10 cellular contexts compared by ENCODE assay signal in the genomic region with DNA sequence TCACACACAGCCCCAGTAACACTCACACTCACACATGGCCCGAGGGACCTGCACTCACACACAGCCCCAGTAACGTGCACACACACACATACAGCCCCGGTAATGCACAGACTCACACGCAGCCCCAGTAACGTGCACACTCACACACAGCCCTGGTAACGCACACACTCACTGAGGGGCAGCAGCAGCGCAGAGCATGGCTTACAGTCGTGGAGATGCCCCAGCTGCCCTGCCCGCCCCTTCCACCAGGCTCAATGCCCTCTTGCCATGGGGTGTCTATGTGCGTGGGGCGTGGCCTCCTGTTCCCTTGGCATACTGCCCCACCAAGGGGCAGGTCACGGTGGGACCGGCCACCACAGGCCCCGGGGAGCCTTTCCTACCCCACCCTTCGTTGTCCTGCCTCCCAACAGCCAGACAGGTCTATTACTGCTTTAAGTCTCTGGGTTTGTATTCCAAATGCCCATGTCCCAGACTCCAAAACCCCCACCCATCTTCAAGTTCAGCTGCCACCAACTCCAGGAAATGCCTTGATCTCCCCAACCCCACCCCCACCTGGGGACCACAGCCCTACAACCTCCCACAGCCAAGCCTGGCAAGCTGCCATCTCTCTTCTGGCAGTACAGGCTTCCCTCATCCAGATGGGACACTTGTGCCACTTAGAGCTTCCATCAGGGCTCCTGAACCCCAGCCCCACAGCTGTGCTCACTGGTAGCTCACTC. TPM values are rescaled to one million over a fixed set of nuclear protein-coding genes. Genes with fewer than 3 reads are reported as not detected.
DNase-seq lines count a peak whose midpoint lies in the region; ATAC-seq, FAIRE-seq and TF ChIP-seq lines count a peak whose summit lies in the region.
"Had no signal": no experiment of that assay in that cellular context is flagged by ENCODE, and none has a peak within 500 bp of the region (broad histone marks: within the 10 kb centered on the region; RNA-seq: fewer than 3 reads in every experiment).

No MANE protein-coding gene starts in this region.

- peaks cover 14 to 23% of the 10 kb centered on the region in 2 donors for H3K4me1 ChIP-seq in breast epithelium
- H3K4me1 ChIP-seq in kidney (ENCODE audit: control insufficient read depth in 1 of 2, insufficient read depth in 1 of 2, low read depth in 1 of 2, low read length in 2 of 2) = peaks cover 3 to 34% of the 10 kb centered on the region in 2 donors
- H3K4me1 ChIP-seq in upper lobe of right lung = peaks cover 62% of the 10 kb centered on the region

- POLR2A ChIA-PET in MCF 10A (lab: Yijun Ruan, JAX) = no interaction called here

- no peaks in the 10 kb centered on the region for H3K36me3 ChIP-seq in breast epithelium
- no peaks in the 10 kb centered on the region for H3K36me3 ChIP-seq in kidney (ENCODE audit: control insufficient read depth in 1 of 2, insufficient read depth in 2 of 2, low read length in 2 of 2)
- no peaks in the 10 kb centered on the region for H3K36me3 ChIP-seq in upper lobe of right lung

- CTCF ChIA-PET in MCF 10A (lab: Yijun Ruan, JAX) = interaction anchor here (0.7 to 2.3 kb wide), 3 partner anchors 14 to 117 kb away, joined by 3 to 11 read pairs (median 3); no protein-coding TSS in a partner anchor

- H3K4me1 Mint-ChIP-seq in MCF 10A (ENCODE audit: insufficient read depth, unreplicated experiment) = peaks cover 39% of the 10 kb centered on the region
- H3K4me1 Mint-ChIP-seq in activated T-helper 17 cell treated with anti-CD3 and anti-CD28 coated beads, Interleukin-2, amount 50 U/mL, for 72 hours = peaks cover 64% of the 10 kb centered on the region

- intact Hi-C loops in breast epithelium (cut with DNase I; ENCODE audit: low total_unique reads) = no loop called here
- intact Hi-C loops in MCF 10A (cut with micrococcal nuclease) = no loop called here
- intact Hi-C loops in kidney (cut with DNase I) = no loop called here
- intact Hi-C loops in upper lobe of right lung (cut with DNase I) = no loop called here

- peaks cover 17% of the 10 kb centered on the region for H3K27me3 Mint-ChIP-seq in MCF 10A (ENCODE audit: insufficient read depth, unreplicated experiment)
- H3K27me3 Mint-ChIP-seq in activated T-helper 17 cell treated with anti-CD3 and anti-CD28 coated beads, Interleukin-2, amount 50 U/mL, for 72 hours = no peaks in the 10 kb centered on the region

- ATAC-seq in activated T-helper 17 cell treated with anti-CD3 and anti-CD28 coated beads, Interleukin-2, amount 50 U/mL, for 72 hours (replicated peaks) = no peak
- no peak for ATAC-seq in upper lobe of right lung
- no peak for ATAC-seq in GM18861 (IDR thresholded peaks at IDR 0.05; ENCODE audit: unreplicated experiment)

- peak overlapping the region in 1 of 2 donors; percentile 68 for H3K27ac ChIP-seq in breast epithelium
- H3K27ac ChIP-seq in kidney (ENCODE audit: low read depth in 2 of 2, low read length in 2 of 2) = no peak overlapping the region
- no peak overlapping the region for H3K27ac ChIP-seq in upper lobe of right lung
- H3K27ac ChIP-seq: HL-60 had no signal

- H3K36me3 Mint-ChIP-seq in MCF 10A (ENCODE audit: insufficient read depth, unreplicated experiment) = no peaks in the 10 kb centered on the region
- H3K36me3 Mint-ChIP-seq in activated T-helper 17 cell treated with anti-CD3 and anti-CD28 coated beads, Interleukin-2, amount 50 U/mL, for 72 hours (ENCODE audit: low read depth) = peaks cover 26% of the 10 kb centered on the region

- H3K27me3 ChIP-seq in breast epithelium (no peaks in the 10 kb centered on the region), upper lobe of right lung (no peaks in the 10 kb centered on the region)

- no peak for FAIRE-seq in kidney (lab: Jason Lieb, UNC)

- BruUV-seq in MCF 10A (replicated peaks; lab: Mats Ljungman, UMichigan) = no TSS peak

- DNase-seq in breast epithelium (ENCODE audit: low spot score in 2 of 2) (peak; percentile 27 to 49), MCF 10A (ENCODE audit: unreplicated experiment) (no peak), kidney (peak; percentile 79), upper lobe of right lung (peak; percentile 69), superior temporal gyrus (ENCODE audit: extremely low spot score) (no peak), anterior cingulate cortex (lab: John Stamatoyannopoulos, UW) (no peak)

- TF ChIP-seq POLR2A in breast epithelium (IDR thresholded peaks at IDR 0.05) = no peak

- H3K27ac Mint-ChIP-seq in MCF 10A (ENCODE audit: low read depth, unreplicated experiment) = no peak overlapping the region
- peak overlapping the region; percentile 98 for H3K27ac Mint-ChIP-seq in activated T-helper 17 cell treated with anti-CD3 and anti-CD28 coated beads, Interleukin-2, amount 50 U/mL, for 72 hours

- no peak overlapping the region for H3K9ac ChIP-seq in kidney (ENCODE audit: low read length in 2 of 2)

- H3K9me3 ChIP-seq in breast epithelium = no peaks in the 10 kb centered on the region
- H3K9me3 ChIP-seq in kidney (ENCODE audit: control insufficient read depth in 1 of 2, low read length in 2 of 2) = no peaks in the 10 kb centered on the region
- H3K9me3 ChIP-seq in upper lobe of right lung = no peaks in the 10 kb centered on the region
- H3K9me3 ChIP-seq: Caco-2 had no signal

- peak overlapping the region in 2 of 3 donors; percentile 2 to 43 for H3K4me3 ChIP-seq in breast epithelium
- H3K4me3 ChIP-seq in kidney (ENCODE audit: low read length in 2 of 2) = no peak overlapping the region
- no peak overlapping the region for H3K4me3 ChIP-seq in upper lobe of right lung

- no peaks in the 10 kb centered on the region for H3K9me3 Mint-ChIP-seq in MCF 10A (ENCODE audit: unreplicated experiment)
- H3K9me3 Mint-ChIP-seq in activated T-helper 17 cell treated with anti-CD3 and anti-CD28 coated beads, Interleukin-2, amount 50 U/mL, for 72 hours = no peaks in the 10 kb centered on the region

- TF ChIP-seq CTCF in breast epithelium (IDR thresholded peaks at IDR 0.05) (no peak), MCF 10A (IDR thresholded peaks at IDR 0.05; ENCODE audit: unreplicated experiment) (no peak), kidney (IDR thresholded peaks at IDR 0.05; ENCODE audit: borderline replicate concordance, extremely low read depth, insufficient read depth) (no peak), upper lobe of right lung (IDR thresholded peaks at IDR 0.05) (no peak)

- no peak overlapping the region for H3K4me3 Mint-ChIP-seq in MCF 10A (ENCODE audit: unreplicated experiment)
- peak overlapping the region; percentile 90 for H3K4me3 Mint-ChIP-seq in activated T-helper 17 cell treated with anti-CD3 and anti-CD28 coated beads, Interleukin-2, amount 50 U/mL, for 72 hours

RNA-seq across cellular contexts. Expression of a gene that starts 2.6 kb away (rescaled TPM):
- total RNA-seq in breast epithelium (10 to 100 TPM in 2 of 3 donors, 1 to 10 TPM in 1; 6.7 to 15.1 (median 12.1) TPM), MCF 10A (2022) (3.8 and 4.1 TPM in 2 replicates), kidney (11.9 TPM), upper lobe of right lung (11.3 TPM)
- total RNA-seq in activated T-helper 17 cell treated with anti-CD3 and anti-CD28 coated beads, Interleukin-2, amount 50 U/mL, for 72 hours = 10 to 100 TPM; 16.7 to 21.2 TPM
- polyA plus RNA-seq in kidney (ENCODE audit: insufficient read depth, low read depth, low replicate concordance) = 5.7 TPM

RNA-seq across cellular contexts. Expression of a gene that starts 8.7 kb away (rescaled TPM):
- total RNA-seq in breast epithelium (1 to 10 TPM in 1 of 3 donors, under 1 TPM in 1, not detected in 1; 0.66 to 1.0 TPM), MCF 10A (2022) (not detected in 2 replicates), kidney (2.2 TPM), upper lobe of right lung (1.9 TPM)
- total RNA-seq in activated T-helper 17 cell treated with anti-CD3 and anti-CD28 coated beads, Interleukin-2, amount 50 U/mL, for 72 hours = 10 to 100 TPM; 13.7 to 36.9 TPM
- polyA plus RNA-seq in kidney (ENCODE audit: insufficient read depth, low read depth, low replicate concordance) = 0.15 TPM

RNA-seq across cellular contexts. Expression of a gene that starts 47.5 kb away (rescaled TPM):
- total RNA-seq in breast epithelium (10 to 100 TPM; 13.1 to 20.3 (median 17.6) TPM), MCF 10A (2022) (6.4 and 7.5 TPM in 2 replicates), kidney (63.7 TPM), upper lobe of right lung (55.1 TPM)
- 10 to 100 TPM in 1 of 2 donors, 1 to 10 TPM in 1; 6.4 to 16.8 TPM for total RNA-seq in activated T-helper 17 cell treated with anti-CD3 and anti-CD28 coated beads, Interleukin-2, amount 50 U/mL, for 72 hours
- polyA plus RNA-seq in kidney (ENCODE audit: insufficient read depth, low read depth, low replicate concordance) = 57.2 TPM

Comparison
In these comparisons a context has a peak if more than half of its experiments do, and no peak if none do; other contexts are left out.
1. DNase-seq: peak in breast epithelium (2 of 2), kidney (single experiment) and upper lobe of right lung (single experiment); none in MCF 10A (single experiment), superior temporal gyrus (single experiment) and anterior cingulate cortex (0 of 58).
2. H3K4me3 ChIP-seq: peak in breast epithelium (2 of 3); none in kidney (0 of 2) and upper lobe of right lung (single experiment).